Comparison of ENCODE assay signal across 8 cellular contexts in the genomic region with DNA sequence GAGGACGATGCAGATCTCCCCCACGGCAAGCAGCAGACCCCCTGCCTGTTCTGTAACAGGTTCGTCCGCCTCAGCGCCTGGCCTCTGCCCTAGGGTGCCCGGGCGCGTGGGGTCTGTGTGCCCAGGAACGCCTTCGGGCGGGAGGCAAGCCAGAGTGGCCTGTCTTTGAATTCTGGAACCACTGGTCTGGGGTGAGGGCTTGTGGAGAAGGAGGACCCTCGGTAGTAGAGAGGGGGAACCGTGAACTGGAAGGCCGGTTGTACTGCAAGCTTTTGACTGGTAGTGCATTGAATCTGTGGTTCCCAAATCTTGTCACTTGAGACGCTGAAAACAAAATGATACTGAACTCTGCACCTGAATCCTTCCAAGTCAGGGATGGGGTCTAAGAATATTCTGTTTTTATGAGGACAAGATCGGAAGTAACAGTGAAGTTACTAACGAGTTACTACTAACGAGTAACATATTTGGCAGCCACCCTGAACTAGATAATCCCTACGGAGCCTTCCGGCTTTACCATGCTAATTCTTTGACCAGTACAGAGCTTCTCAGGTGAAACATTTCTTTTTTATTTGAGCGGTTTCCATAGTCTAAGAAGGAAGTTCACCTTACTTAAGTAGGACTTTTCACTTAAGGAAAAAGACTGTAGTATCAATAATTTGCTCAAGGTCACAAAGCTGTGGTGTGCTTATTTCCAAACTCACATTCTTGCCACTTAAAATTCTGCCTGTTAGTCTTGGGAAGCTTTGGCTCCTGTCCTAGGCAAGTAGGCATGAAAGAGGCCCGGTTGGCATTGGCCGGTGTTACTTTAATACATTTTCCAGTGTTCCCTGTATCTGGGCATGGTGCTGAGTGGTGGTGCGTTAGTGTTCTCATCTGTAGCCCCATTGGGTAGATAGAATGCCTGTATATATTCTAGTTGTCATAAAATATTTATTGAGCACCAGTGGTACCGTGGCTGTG. TPM values are rescaled to one million over a fixed set of nuclear protein-coding genes. Genes with fewer than 3 reads are reported as not detected.
DNase-seq lines count a peak whose midpoint lies in the region; ATAC-seq and TF ChIP-seq lines count a peak whose summit lies in the region.

No MANE protein-coding gene starts in this region.

- H3K4me3 ChIP-seq in IMR-90 (ENCODE audit: insufficient read depth, low read depth, low read length) (peak overlapping the region; percentile 94), psoas muscle (peak overlapping the region; percentile 77)

- H2BK5ac ChIP-seq in IMR-90 (ENCODE audit: low read depth, low read length, poor library complexity, severe bottlenecking): peak overlapping the region; percentile 42

- TF ChIP-seq POLR2A in IMR-90 (IDR thresholded peaks at IDR 0.05; ENCODE audit: low read depth, low read length): no peak

- H3K14ac ChIP-seq in IMR-90 (replicated peaks; ENCODE audit: low read depth, low read length): peak overlapping the region; percentile 61

- no peak overlapping the region for H2BK120ac ChIP-seq in IMR-90 (ENCODE audit: low read depth, low read length)

- TF ChIP-seq RAD21 in IMR-90 (IDR thresholded peaks at IDR 0.05; ENCODE audit: low read length): no peak

- no peak overlapping the region for H2BK20ac ChIP-seq in IMR-90 (ENCODE audit: low read depth, low read length)

- WGBS in IMR-90 (ENCODE audit: extremely low coverage in 2 of 2, insufficient read length in 1 of 2), 2 experiments: 0% methylated on average over 11 of the region's 25 CpGs; no CpG with 5 or more reads in 1 of the 2 experiments
- 7 to 11% (median 7%) methylated on average over 25 of the region's 25 CpGs for WGBS in psoas muscle, 3 donors

- H4K91ac ChIP-seq in IMR-90 (ENCODE audit: insufficient read depth, low read depth, low read length): peak overlapping the region; percentile 11

- peak overlapping the region; percentile 86 for H3K23ac ChIP-seq in IMR-90 (ENCODE audit: low read depth, low read length)

- intact Hi-C loops in IMR-90 (cut with micrococcal nuclease): no loop called here
- intact Hi-C loops in psoas muscle (cut with DNase I): loop anchor here in 1 of 2 donors (10.0 kb wide), 1 partner anchor 216 kb away; no protein-coding TSS in a partner anchor

- H3K4ac ChIP-seq in IMR-90 (ENCODE audit: low read depth, low read length): peak overlapping the region; percentile 67

- peak overlapping the region; percentile 8; the same call in 1 of the 2 replicates for H3K56ac ChIP-seq in IMR-90 (ENCODE audit: extremely low read depth, insufficient read depth, low read length)

- POLR2A ChIA-PET in IMR-90 (lab: Charles Lee; ENCODE audit: unreplicated experiment): no interaction called here

- H2AK5ac ChIP-seq in IMR-90 (ENCODE audit: low read depth, low read length): peak overlapping the region; percentile 44; the same call in 1 of the 2 replicates

- no peak overlapping the region; the same call in 1 of the 2 replicates for H3K18ac ChIP-seq in IMR-90 (ENCODE audit: low read depth, low read length)

- H3K4me1 ChIP-seq in IMR-90 (ENCODE audit: control insufficient read depth, insufficient read depth, low read length) (peaks cover 3% of the 10 kb centered on the region), foreskin keratinocyte (no peaks in the 10 kb centered on the region), psoas muscle (peaks cover 10% of the 10 kb centered on the region)

- peak overlapping the region; percentile 90 for H3K9ac ChIP-seq in IMR-90 (ENCODE audit: low read depth, low read length)

- no TSS peak for BruUV-seq in IMR-90 (replicated peaks; lab: Mats Ljungman, UMichigan)

- H2AFZ ChIP-seq in IMR-90 (replicated peaks; ENCODE audit: low read length, poor library complexity): peak overlapping the region; percentile 100

- peak overlapping the region; percentile 98 for H3K4me2 ChIP-seq in IMR-90 (ENCODE audit: low read depth, low read length)

- H3K27me3 ChIP-seq in IMR-90 (ENCODE audit: control insufficient read depth, insufficient read depth, low read length) (no peaks in the 10 kb centered on the region), foreskin keratinocyte (no peaks in the 10 kb centered on the region), psoas muscle (ENCODE audit: insufficient read depth in 3 of 3, low read length in 2 of 3) (no peaks in the 10 kb centered on the region)

- dilution Hi-C loops in IMR-90 (cut with HindIII; ENCODE audit: low sequenced_read_pairs, unreplicated experiment): no loop called here

- H4K8ac ChIP-seq in IMR-90 (ENCODE audit: low read depth in 2 of 2, low read length in 2 of 2): peak overlapping the region; percentile 7 to 73; a peak in 3 of 4 replicates

- CTCF ChIA-PET in IMR-90 (lab: Yijun Ruan, JAX): no interaction called here

- H4K20me1 ChIP-seq in IMR-90 (ENCODE audit: insufficient read depth, low read length): no peaks in the 10 kb centered on the region

- DNase-seq in DMS53 (lab: John Stamatoyannopoulos, UW) (peak; percentile 75), DMS53 treated with DMSO at 0.1 percent for 48 hours (lab: John Stamatoyannopoulos, UW; ENCODE audit: unreplicated experiment) (no peak), IMR-90 (no peak), foreskin keratinocyte (peak in 1 of 2 donors; percentile 20), psoas muscle (no peak), NCI-H2029 treated with DMSO at 0.1 percent for 48 hours (lab: John Stamatoyannopoulos, UW) (no peak)
- peak; percentile 76 for DNase-seq in activated CD8-positive, alpha-beta memory T cell treated with anti-CD3 and anti-CD28 coated beads, Interleukin-2, amount 50 U/mL, for 48 hours

- in situ Hi-C loops in IMR-90 (cut with MboI; ENCODE audit: low sequenced_read_pairs): no loop called here

- H4K5ac ChIP-seq in IMR-90 (ENCODE audit: low read depth, low read length): peak overlapping the region; percentile 27

- TF ChIP-seq CTCF in IMR-90 (conservative IDR thresholded peaks at IDR 0.05; ENCODE audit: low read depth, low read length): no peak
- no peak for TF ChIP-seq CTCF in foreskin keratinocyte (conservative IDR thresholded peaks at IDR 0.05)
- no peak for TF ChIP-seq CTCF in psoas muscle (IDR thresholded peaks at IDR 0.05)

- peak; percentile 18 for ATAC-seq in GM21390 (IDR thresholded peaks at IDR 0.05; ENCODE audit: unreplicated experiment)
- ATAC-seq in IMR-90 (ENCODE audit: low read depth): no peak; the same call in 1 of the 2 replicates
- no peak for ATAC-seq in foreskin keratinocyte
- ATAC-seq in psoas muscle: peak in 1 of 4 donors; percentile 25

- H3K9me3 ChIP-seq in IMR-90 (ENCODE audit: control insufficient read depth, insufficient read depth, low read length): no peaks in the 10 kb centered on the region
- H3K9me3 ChIP-seq in psoas muscle: no peaks in the 10 kb centered on the region

- peaks cover 13 to 15% of the 10 kb centered on the region in 2 experiments; a peak in 3 of 4 replicates for H3K79me1 ChIP-seq in IMR-90 (ENCODE audit: low read depth in 1 of 2, low read length in 2 of 2)

- H3K36me3 ChIP-seq in IMR-90 (ENCODE audit: control insufficient read depth, insufficient read depth, low read length) (0 out of 2 replicates have a peak, but pooled peaks cover 1% of the 10 kb centered on the region), psoas muscle (ENCODE audit: insufficient read depth in 1 of 2, low read depth in 1 of 2) (peaks cover 6 to 63% of the 10 kb centered on the region in 2 donors)

- peak overlapping the region; percentile 88 for H2AK9ac ChIP-seq in IMR-90 (replicated peaks; ENCODE audit: low read depth, low read length, poor library complexity)

- peak overlapping the region; percentile 60 for H3K27ac ChIP-seq in IMR-90 (ENCODE audit: insufficient read depth, low read length)
- peak overlapping the region; percentile 71 for H3K27ac ChIP-seq in foreskin keratinocyte
- H3K27ac ChIP-seq in psoas muscle: peak overlapping the region; percentile 90

- no peaks in the 10 kb centered on the region for H3K9me1 ChIP-seq in IMR-90 (ENCODE audit: insufficient read depth, low read length)

- H2BK15ac ChIP-seq in IMR-90 (ENCODE audit: low read depth, low read length): no peak overlapping the region

TF ChIP-seq in IMR-90, 13 proteins besides CTCF, POLR2A, EP300 and RAD21 (continues in another document):
- TF ChIP-seq, protein P1, sequence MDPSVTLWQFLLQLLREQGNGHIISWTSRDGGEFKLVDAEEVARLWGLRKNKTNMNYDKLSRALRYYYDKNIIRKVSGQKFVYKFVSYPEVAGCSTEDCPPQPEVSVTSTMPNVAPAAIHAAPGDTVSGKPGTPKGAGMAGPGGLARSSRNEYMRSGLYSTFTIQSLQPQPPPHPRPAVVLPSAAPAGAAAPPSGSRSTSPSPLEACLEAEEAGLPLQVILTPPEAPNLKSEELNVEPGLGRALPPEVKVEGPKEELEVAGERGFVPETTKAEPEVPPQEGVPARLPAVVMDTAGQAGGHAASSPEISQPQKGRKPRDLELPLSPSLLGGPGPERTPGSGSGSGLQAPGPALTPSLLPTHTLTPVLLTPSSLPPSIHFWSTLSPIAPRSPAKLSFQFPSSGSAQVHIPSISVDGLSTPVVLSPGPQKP (IDR thresholded peaks at IDR 0.05; ENCODE audit: borderline replicate concordance, low read depth, low read length): no peak
- TF ChIP-seq MAZ (IDR thresholded peaks at IDR 0.05; ENCODE audit: borderline replicate concordance, low read depth, low read length): no peak
- TF ChIP-seq, protein P2, sequence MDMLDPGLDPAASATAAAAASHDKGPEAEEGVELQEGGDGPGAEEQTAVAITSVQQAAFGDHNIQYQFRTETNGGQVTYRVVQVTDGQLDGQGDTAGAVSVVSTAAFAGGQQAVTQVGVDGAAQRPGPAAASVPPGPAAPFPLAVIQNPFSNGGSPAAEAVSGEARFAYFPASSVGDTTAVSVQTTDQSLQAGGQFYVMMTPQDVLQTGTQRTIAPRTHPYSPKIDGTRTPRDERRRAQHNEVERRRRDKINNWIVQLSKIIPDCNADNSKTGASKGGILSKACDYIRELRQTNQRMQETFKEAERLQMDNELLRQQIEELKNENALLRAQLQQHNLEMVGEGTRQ (IDR thresholded peaks at IDR 0.05; ENCODE audit: low read depth, low read length): no peak
- TF ChIP-seq BHLHE40 (IDR thresholded peaks at IDR 0.05; ENCODE audit: low read depth, low read length): no peak
- TF ChIP-seq SMC3 (IDR thresholded peaks at IDR 0.05; ENCODE audit: low read depth, low read length): no peak

RNA-seq across cellular contexts. Expression of a gene that starts 0.9 kb away (rescaled TPM):
- total RNA-seq in IMR-90 (2012; rRNA removed) (11.3 and 15.0 TPM in 2 replicates), foreskin keratinocyte (22.4 and 26.5 TPM in 2 replicates), psoas muscle (10 to 100 TPM in 3 of 4 donors, 1 to 10 TPM in 1; 6.3 to 23.2 (median 17.2) TPM)
- polyA plus RNA-seq in IMR-90 (2012; rRNA removed) (6.2 and 8.8 TPM in 2 replicates), foreskin keratinocyte (10.5 and 12.7 TPM in 2 replicates), psoas muscle (10 to 100 TPM; 10.0 to 22.1 (median 14.6) TPM)
- polyA plus RNA-seq in IMR-90 (2012; cell fraction: cytosol; rRNA removed): 2.9 TPM in 2 replicates
- polyA plus RNA-seq in IMR-90 (2012; cell fraction: nucleus; rRNA removed; ENCODE audit: low replicate concordance): 2.4 and 7.3 TPM in 2 replicates

RNA-seq across cellular contexts. Expression of a gene that starts 24.9 kb away (rescaled TPM):
- total RNA-seq in IMR-90 (2012; rRNA removed) (7.2 and 13.6 TPM in 2 replicates), foreskin keratinocyte (24.2 and 26.7 TPM in 2 replicates), psoas muscle (10 to 100 TPM; 31.3 to 62.9 (median 45.6) TPM)
- polyA plus RNA-seq in IMR-90 (2012; rRNA removed) (10.8 and 11.6 TPM in 2 replicates), foreskin keratinocyte (32.8 and 35.0 TPM in 2 replicates), psoas muscle (100 to 1,000 TPM in 1 of 3 donors, 10 to 100 TPM in 2; 54.4 to 184 (median 60.8) TPM)
- 3.0 and 8.1 TPM in 2 replicates for polyA plus RNA-seq in IMR-90 (2012; cell fraction: cytosol; rRNA removed)
- polyA plus RNA-seq in IMR-90 (2012; cell fraction: nucleus; rRNA removed; ENCODE audit: low replicate concordance): 1.5 and 11.6 TPM in 2 replicates

Comparison
In these comparisons a context has a peak if more than half of its experiments do, and no peak if none do; other contexts are left out.
1. DNase-seq: peak in DMS53 (single experiment) and activated CD8-positive, alpha-beta memory T cell treated with anti-CD3 and anti-CD28 coated beads, Interleukin-2, amount 50 U/mL, for 48 hours (single experiment); none in DMS53 treated with DMSO at 0.1 percent for 48 hours (single experiment), IMR-90 (single experiment), psoas muscle (0 of 2) and NCI-H2029 treated with DMSO at 0.1 percent for 48 hours (single experiment).
2. Peak in every context shown above with its lines, with median percentiles within 50 percentile points of each other: H3K27ac ChIP-seq.